16 cellular contexts compared by ENCODE assay signal in genomic region chr16:6483634-6484033, GRCh38.
DNase-seq lines count a peak whose midpoint lies in the region; ATAC-seq and TF ChIP-seq lines count a peak whose summit lies in the region.
"Had no signal": no experiment of that assay in that cellular context is flagged by ENCODE, and none has a peak within 500 bp of the region (broad histone marks: within the 10 kb centered on the region; RNA-seq: fewer than 3 reads in every experiment).

No MANE protein-coding gene starts in this region.

- H3K9ac ChIP-seq in HUES64 (ENCODE audit: low read depth, low read length) (0 out of 2 replicates have a peak overlapping the region, but pooled peaks have one; percentile 8), iPS-15b (ENCODE audit: low read depth, low read length) (no peak overlapping the region), parathyroid adenoma (no peak overlapping the region), PC-3 (ENCODE audit: low read length) (no peak overlapping the region)

- H3K4me2 ChIP-seq in parathyroid adenoma (ENCODE audit: low read length) (no peak overlapping the region), PC-3 (ENCODE audit: low read length) (no peak overlapping the region)

- H3K4me3 ChIP-seq in HUES64 (ENCODE audit: low read length), result peak overlapping the region; percentile 57
- H3K4me3 ChIP-seq in iPS-15b (ENCODE audit: low read depth, low read length), result peak overlapping the region; percentile 54
- H3K4me3 ChIP-seq in parathyroid adenoma (ENCODE audit: low read depth, low read length), result no peak overlapping the region
- H3K4me3 ChIP-seq in PC-3 (ENCODE audit: low read length), result no peak overlapping the region
- H3K4me3 ChIP-seq: HAP-1, spleen had no signal

- POLR2A ChIA-PET in PC-3 (lab: Charles Lee; ENCODE audit: unreplicated experiment), result no interaction called here

- CTCF ChIA-PET in PC-3 (lab: Charles Lee), result no interaction called here

- no TSS peak for BruUV-seq in PC-3 (replicated peaks; lab: Mats Ljungman, UMichigan)

- no peak overlapping the region for H3K27ac ChIP-seq in HUES64 (ENCODE audit: low read depth, low read length)
- peak overlapping the region; percentile 48 for H3K27ac ChIP-seq in angular gyrus (ENCODE audit: low read depth, low read length)
- H3K27ac ChIP-seq in parathyroid adenoma, result no peak overlapping the region
- no peak overlapping the region for H3K27ac ChIP-seq in PC-3 (ENCODE audit: low read length)
- H3K27ac ChIP-seq: spleen had no signal

- no peaks in the 10 kb centered on the region for H3K36me3 ChIP-seq in HUES64 (ENCODE audit: insufficient read depth, low read length)
- H3K36me3 ChIP-seq in iPS-15b (ENCODE audit: control insufficient read depth, insufficient read depth, low read length), result no peaks in the 10 kb centered on the region
- no peaks in the 10 kb centered on the region for H3K36me3 ChIP-seq in parathyroid adenoma (ENCODE audit: control insufficient read depth, insufficient read depth, low read length)
- H3K36me3 ChIP-seq in PC-3 (ENCODE audit: low read depth, low read length), result no peaks in the 10 kb centered on the region
- H3K36me3 ChIP-seq: HAP-1, spleen had no signal

- intact Hi-C loops in PC-3 (cut with micrococcal nuclease), result no loop called here

- WGBS in HUES64, result 4% methylated on average over 28 of the region's 28 CpGs

- TF ChIP-seq CTCF in parathyroid adenoma (IDR thresholded peaks at IDR 0.05) (no peak), PC-3 (conservative IDR thresholded peaks at IDR 0.05; ENCODE audit: low read depth, low read length) (no peak)

- H3K79me2 ChIP-seq in parathyroid adenoma (no peaks in the 10 kb centered on the region), PC-3 (ENCODE audit: low read length) (no peaks in the 10 kb centered on the region)

- peak overlapping the region; percentile 29 for H2AFZ ChIP-seq in parathyroid adenoma
- no peak overlapping the region for H2AFZ ChIP-seq in PC-3 (ENCODE audit: low read length)

- H4K20me1 ChIP-seq in PC-3 (ENCODE audit: low read length), result no peaks in the 10 kb centered on the region

- DNase-seq in RPMI8226 (no peak), PC-3 (no peak), globus pallidus (ENCODE audit: low spot score) (no peak)
- DNase-seq: activated CD8-positive, alpha-beta memory T cell treated with anti-CD3 and anti-CD28 coated beads for 24 hours; activated naive CD8-positive, alpha-beta T cell treated with anti-CD3 and anti-CD28 coated beads for 36 hours; AML-193; Kasumi-1; NCI-H1105 treated with DMSO at 0.1 percent for 48 hours; NCI-H2171 treated with DMSO at 0.1 percent for 48 hours; SIG-M5; spleen had no signal

- no peak for ATAC-seq in PC-3

- H3K9me3 ChIP-seq in HUES64 (ENCODE audit: insufficient read depth, low read depth, low read length) (no peaks in the 10 kb centered on the region), iPS-15b (ENCODE audit: control insufficient read depth, insufficient read depth, low read length) (no peaks in the 10 kb centered on the region), parathyroid adenoma (ENCODE audit: control insufficient read depth, low read length) (no peaks in the 10 kb centered on the region), PC-3 (ENCODE audit: low read length) (no peaks in the 10 kb centered on the region)
- H3K9me3 ChIP-seq: HAP-1 had no signal

- H3K4me1 ChIP-seq in HUES64 (ENCODE audit: insufficient read depth, low read length) (peaks cover 18% of the 10 kb centered on the region; the same call in 1 of the 2 replicates), iPS-15b (ENCODE audit: control insufficient read depth, insufficient read depth, low read length) (peaks cover 9% of the 10 kb centered on the region), parathyroid adenoma (no peaks in the 10 kb centered on the region), PC-3 (ENCODE audit: insufficient read depth, low read length) (no peaks in the 10 kb centered on the region)
- H3K4me1 ChIP-seq: HAP-1, spleen had no signal

- no peaks in the 10 kb centered on the region for H3K9me2 ChIP-seq in PC-3 (replicated peaks; ENCODE audit: low read length)

- H3K27me3 ChIP-seq in HUES64 (ENCODE audit: insufficient read depth, low read length) (peaks cover 23% of the 10 kb centered on the region), iPS-15b (ENCODE audit: control insufficient read depth, insufficient read depth, low read length) (peaks cover 49% of the 10 kb centered on the region), parathyroid adenoma (ENCODE audit: control insufficient read depth, insufficient read depth, low read length) (no peaks in the 10 kb centered on the region), PC-3 (ENCODE audit: low read length) (no peaks in the 10 kb centered on the region)

- H3F3A ChIP-seq in PC-3 (ENCODE audit: low read length, unreplicated experiment), result no peaks in the 10 kb centered on the region

Comparison
In these comparisons a context has a peak if more than half of its experiments do, and no peak if none do; other contexts are left out.
1. H3K4me3 ChIP-seq: peak in HUES64 (single experiment) and iPS-15b (single experiment); none in parathyroid adenoma (single experiment) and PC-3 (single experiment).